Comparison of ENCODE assay signal across 10 cellular contexts in the genomic region with DNA sequence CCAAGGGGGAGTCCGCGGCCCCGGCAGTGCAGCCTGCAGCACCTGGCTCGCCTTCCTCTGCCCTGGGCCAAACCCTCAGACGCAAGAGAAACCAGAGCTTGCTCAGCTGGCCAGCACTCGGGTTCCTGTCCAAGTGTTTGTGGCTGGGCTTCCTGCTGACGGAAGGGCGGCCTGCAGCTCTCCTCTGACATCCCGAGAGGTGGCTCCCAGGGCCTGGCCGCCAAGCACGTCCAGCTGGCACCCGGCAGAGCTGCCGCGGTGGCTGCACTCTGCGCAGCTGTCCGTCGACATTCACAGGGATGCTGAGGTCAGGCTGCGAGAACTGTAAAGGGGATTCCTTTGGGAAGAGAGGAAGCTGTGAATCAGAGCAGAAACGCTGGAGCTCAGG.
DNase-seq lines count a peak whose midpoint lies in the region; ATAC-seq, FAIRE-seq and TF ChIP-seq lines count a peak whose summit lies in the region.
"Had no signal": no experiment of that assay in that cellular context is flagged by ENCODE, and none has a peak within 500 bp of the region (broad histone marks: within the 10 kb centered on the region; RNA-seq: fewer than 3 reads in every experiment).

No MANE protein-coding gene starts in this region.

- ATAC-seq in HepG2 = no peak
- peak; percentile 86 for ATAC-seq in aorta (ENCODE audit: low FRiP score)
- no peak for ATAC-seq in GM18858 (IDR thresholded peaks at IDR 0.05; ENCODE audit: unreplicated experiment)
- ATAC-seq in HG02759 (IDR thresholded peaks at IDR 0.05; ENCODE audit: unreplicated experiment) = no peak
- no peak for ATAC-seq in activated T-helper 17 cell treated with anti-CD3 and anti-CD28 coated beads, Interleukin-2, amount 50 U/mL, for 72 hours (replicated peaks)
- ATAC-seq: foreskin keratinocyte had no signal

- POLR2A ChIA-PET in HepG2 (lab: Yijun Ruan, JAX) = no interaction called here

- no peak overlapping the region for H2AFZ ChIP-seq in HepG2 (ENCODE audit: low read length)

- H3K4me3 ChIP-seq in liver (ENCODE audit: low read depth in 1 of 3, low read length in 3 of 3) (no peak overlapping the region), HepG2 (replicated peaks in 1 of 3; ENCODE audit: insufficient read depth in 1 of 3, low read depth in 2 of 3, low read length in 3 of 3) (no peak overlapping the region), coronary artery (peak overlapping the region; percentile 49), aorta (ENCODE audit: low read length in 2 of 2) (no peak overlapping the region)

- DNase-seq in HepG2 (ENCODE audit: low spot score) (no peak), coronary artery (ENCODE audit: low spot score) (peak; percentile 94), mesothelial cell of epicardium (ENCODE audit: low spot score in 2 of 2, unreplicated experiment in 2 of 2) (peak in 1 of 2 experiments; percentile 38), aorta (peak; percentile 92 to 95)
- DNase-seq: foreskin keratinocyte had no signal

- no peak overlapping the region for H3K9ac ChIP-seq in liver (ENCODE audit: low read depth in 1 of 2, low read length in 2 of 2)
- H3K9ac ChIP-seq in HepG2 (ENCODE audit: insufficient read depth, low read depth, low read length) = no peak overlapping the region

- FAIRE-seq in HepG2 (lab: Jason Lieb, UNC) = no peak

- no peaks in the 10 kb centered on the region for H3K27me3 ChIP-seq in liver (ENCODE audit: control insufficient read depth in 4 of 4, insufficient read depth in 4 of 4, low read length in 3 of 4)
- peaks cover 1 to 13% of the 10 kb centered on the region in 2 experiments; a peak in 2 of 5 replicates for H3K27me3 ChIP-seq in HepG2 (ENCODE audit: control insufficient read depth in 1 of 2, insufficient read depth in 2 of 2, low read length in 2 of 2)
- H3K27me3 ChIP-seq in aorta (ENCODE audit: control insufficient read depth in 1 of 2, insufficient read depth in 2 of 2, low read length in 1 of 2) = no peaks in the 10 kb centered on the region

- H3K9me3 ChIP-seq in liver (ENCODE audit: control insufficient read depth in 4 of 4, low read length in 3 of 4) (no peaks in the 10 kb centered on the region), HepG2 (ENCODE audit: low read length) (no peaks in the 10 kb centered on the region), aorta (ENCODE audit: control insufficient read depth, low read length) (no peaks in the 10 kb centered on the region)
- H3K9me3 ChIP-seq: Caco-2 had no signal

- H3K4me1 ChIP-seq in liver (ENCODE audit: control insufficient read depth in 4 of 4, insufficient read depth in 4 of 4, low read length in 3 of 4) = peaks cover 11 to 52% (median 33%) of the 10 kb centered on the region in 4 donors
- H3K4me1 ChIP-seq in HepG2 (ENCODE audit: insufficient read depth, low read length) = peaks cover 71% of the 10 kb centered on the region
- no peaks in the 10 kb centered on the region for H3K4me1 ChIP-seq in aorta (ENCODE audit: control insufficient read depth in 1 of 2, insufficient read depth in 2 of 2, low read length in 2 of 2)
- H3K4me1 ChIP-seq: foreskin keratinocyte had no signal

- TF ChIP-seq CTCF in liver (IDR thresholded peaks at IDR 0.05; ENCODE audit: low read depth, low read length, missing input control) (no peak), HepG2 (CRISPR knock-in tag; IDR thresholded peaks at IDR 0.05) (no peak), coronary artery (IDR thresholded peaks at IDR 0.05) (no peak), mesothelial cell of epicardium (IDR thresholded peaks at IDR 0.05; ENCODE audit: unreplicated experiment) (no peak)

- intact Hi-C loops in HepG2 (cut with micrococcal nuclease; ENCODE audit: unreplicated experiment) (no loop called here), aorta (cut with DNase I) (no loop called here)

- TF ChIP-seq RAD21 in liver (IDR thresholded peaks at IDR 0.05) (peak; percentile 48 to 61), HepG2 (CRISPR knock-in tag; IDR thresholded peaks at IDR 0.05) (no peak)

- TF ChIP-seq EP300 in HepG2 (IDR thresholded peaks at IDR 0.05; ENCODE audit: low read depth in 2 of 2, low read length in 2 of 2) = no peak
- no peak for TF ChIP-seq EP300 in HepG2 (CRISPR knock-in tag; IDR thresholded peaks at IDR 0.05; ENCODE audit: borderline replicate concordance)

- H3K27me3 Mint-ChIP-seq in mesothelial cell of epicardium (ENCODE audit: low read depth) = no peaks in the 10 kb centered on the region
- H3K27me3 Mint-ChIP-seq in activated T-helper 17 cell treated with anti-CD3 and anti-CD28 coated beads, Interleukin-2, amount 50 U/mL, for 72 hours = no peaks in the 10 kb centered on the region

- H4K20me1 ChIP-seq in HepG2 (ENCODE audit: insufficient read depth, low read length) = no peaks in the 10 kb centered on the region

- in situ Hi-C loops in HepG2 (cut with HindIII; ENCODE audit: extremely low pct_ligation_motif_present, low pct_unique_long_range_greater_than_20kb) = no loop called here

- no peaks in the 10 kb centered on the region for H3K36me3 ChIP-seq in liver (ENCODE audit: control insufficient read depth in 4 of 4, insufficient read depth in 3 of 4, low read depth in 1 of 4, low read length in 3 of 4)
- no peaks in the 10 kb centered on the region for H3K36me3 ChIP-seq in HepG2 (replicated peaks in 1 of 2; ENCODE audit: control insufficient read depth in 1 of 2, insufficient read depth in 2 of 2, low read length in 2 of 2)
- H3K36me3 ChIP-seq in aorta (ENCODE audit: control insufficient read depth in 1 of 2, insufficient read depth in 2 of 2, low read length in 1 of 2) = no peaks in the 10 kb centered on the region

- no peaks in the 10 kb centered on the region for H3K9me3 Mint-ChIP-seq in mesothelial cell of epicardium
- no peaks in the 10 kb centered on the region for H3K9me3 Mint-ChIP-seq in activated T-helper 17 cell treated with anti-CD3 and anti-CD28 coated beads, Interleukin-2, amount 50 U/mL, for 72 hours

- no peaks in the 10 kb centered on the region for H3K36me3 Mint-ChIP-seq in mesothelial cell of epicardium
- H3K36me3 Mint-ChIP-seq in activated T-helper 17 cell treated with anti-CD3 and anti-CD28 coated beads, Interleukin-2, amount 50 U/mL, for 72 hours (ENCODE audit: low read depth) = no peaks in the 10 kb centered on the region

- CTCF ChIA-PET in HepG2 (lab: Yijun Ruan, JAX; ENCODE audit: low intra/inter-chr PET ratio, low total read pairs) = no interaction called here

- no peaks in the 10 kb centered on the region for H3K79me2 ChIP-seq in HepG2 (ENCODE audit: insufficient read depth, low read length)

- H3K4me2 ChIP-seq in HepG2 (ENCODE audit: low read depth, low read length) = no peak overlapping the region

- H3K4me1 Mint-ChIP-seq in mesothelial cell of epicardium = peaks cover 72% of the 10 kb centered on the region
- no peaks in the 10 kb centered on the region for H3K4me1 Mint-ChIP-seq in activated T-helper 17 cell treated with anti-CD3 and anti-CD28 coated beads, Interleukin-2, amount 50 U/mL, for 72 hours

- TF ChIP-seq POLR2A in HepG2 (IDR thresholded peaks at IDR 0.05; ENCODE audit: insufficient read depth in 1 of 2, low read depth in 2 of 2, low read length in 2 of 2) = no peak

- H3K27ac ChIP-seq in liver (ENCODE audit: low read depth in 1 of 2, low read length in 2 of 2) (peak overlapping the region; percentile 55 to 58), HepG2 (ENCODE audit: extremely low read length, insufficient read depth, low read length) (no peak overlapping the region), coronary artery (peak overlapping the region in 1 of 2 donors; percentile 53), aorta (ENCODE audit: low read depth in 1 of 2, low read length in 2 of 2) (no peak overlapping the region)
- H3K27ac ChIP-seq: foreskin keratinocyte had no signal

- H3K27ac Mint-ChIP-seq in mesothelial cell of epicardium = peak overlapping the region; percentile 90
- no peak overlapping the region for H3K27ac Mint-ChIP-seq in activated T-helper 17 cell treated with anti-CD3 and anti-CD28 coated beads, Interleukin-2, amount 50 U/mL, for 72 hours

- WGBS in liver = 17% methylated on average over 19 of the region's 19 CpGs
- 80% methylated on average over 11 of the region's 19 CpGs for WGBS in HepG2 (ENCODE audit: low lambda C conversion rate)
- WGBS in aorta, 2 donors = 1 to 3% methylated on average over 19 of the region's 19 CpGs

- BruUV-seq in HepG2 (replicated peaks; lab: Mats Ljungman, UMichigan) = no TSS peak

- H3K4me3 Mint-ChIP-seq in mesothelial cell of epicardium = no peak overlapping the region
- no peak overlapping the region for H3K4me3 Mint-ChIP-seq in activated T-helper 17 cell treated with anti-CD3 and anti-CD28 coated beads, Interleukin-2, amount 50 U/mL, for 72 hours

TF ChIP-seq in liver, 16 proteins besides CTCF, POLR2A, EP300 and RAD21 (continues in another document):
- peak in 1 of 2 donors; percentile 47 for TF ChIP-seq JUND (IDR thresholded peaks at IDR 0.05)

TF ChIP-seq in HepG2, 621 proteins besides CTCF, POLR2A, EP300 and RAD21 (continues in another document):
- no peak for TF ChIP-seq ZNF253 (CRISPR knock-in tag; IDR thresholded peaks at IDR 0.05; ENCODE audit: borderline replicate concordance)
- no peak for TF ChIP-seq CBX5 (CRISPR knock-in tag; IDR thresholded peaks at IDR 0.05; ENCODE audit: borderline replicate concordance)
- TF ChIP-seq ZNF484 (CRISPR knock-in tag; IDR thresholded peaks at IDR 0.05; ENCODE audit: borderline replicate concordance, low read depth) = no peak
- no peak for TF ChIP-seq FOXA1 (IDR thresholded peaks at IDR 0.05)
- no peak for TF ChIP-seq FOXA1 (CRISPR knock-in tag; IDR thresholded peaks at IDR 0.05)
- TF ChIP-seq, protein P1, sequence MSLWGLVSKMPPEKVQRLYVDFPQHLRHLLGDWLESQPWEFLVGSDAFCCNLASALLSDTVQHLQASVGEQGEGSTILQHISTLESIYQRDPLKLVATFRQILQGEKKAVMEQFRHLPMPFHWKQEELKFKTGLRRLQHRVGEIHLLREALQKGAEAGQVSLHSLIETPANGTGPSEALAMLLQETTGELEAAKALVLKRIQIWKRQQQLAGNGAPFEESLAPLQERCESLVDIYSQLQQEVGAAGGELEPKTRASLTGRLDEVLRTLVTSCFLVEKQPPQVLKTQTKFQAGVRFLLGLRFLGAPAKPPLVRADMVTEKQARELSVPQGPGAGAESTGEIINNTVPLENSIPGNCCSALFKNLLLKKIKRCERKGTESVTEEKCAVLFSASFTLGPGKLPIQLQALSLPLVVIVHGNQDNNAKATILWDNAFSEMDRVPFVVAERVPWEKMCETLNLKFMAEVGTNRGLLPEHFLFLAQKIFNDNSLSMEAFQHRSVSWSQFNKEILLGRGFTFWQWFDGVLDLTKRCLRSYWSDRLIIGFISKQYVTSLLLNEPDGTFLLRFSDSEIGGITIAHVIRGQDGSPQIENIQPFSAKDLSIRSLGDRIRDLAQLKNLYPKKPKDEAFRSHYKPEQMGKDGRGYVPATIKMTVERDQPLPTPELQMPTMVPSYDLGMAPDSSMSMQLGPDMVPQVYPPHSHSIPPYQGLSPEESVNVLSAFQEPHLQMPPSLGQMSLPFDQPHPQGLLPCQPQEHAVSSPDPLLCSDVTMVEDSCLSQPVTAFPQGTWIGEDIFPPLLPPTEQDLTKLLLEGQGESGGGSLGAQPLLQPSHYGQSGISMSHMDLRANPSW (CRISPR knock-in tag; IDR thresholded peaks at IDR 0.05; ENCODE audit: borderline replicate concordance) = no peak
- TF ChIP-seq HNF4G (IDR thresholded peaks at IDR 0.05; ENCODE audit: borderline replicate concordance, low read depth, low read length) = no peak
- TF ChIP-seq HNF4G (CRISPR knock-in tag; IDR thresholded peaks at IDR 0.05; ENCODE audit: borderline replicate concordance, low read depth) = no peak

Comparison
In these comparisons a context has a peak if more than half of its experiments do, and no peak if none do; other contexts are left out.
1. H3K27ac ChIP-seq: peak in liver (2 of 2); none in HepG2 (single experiment) and aorta (0 of 2).